Comparison of ENCODE assay signal across 15 cellular contexts in the genomic region with DNA sequence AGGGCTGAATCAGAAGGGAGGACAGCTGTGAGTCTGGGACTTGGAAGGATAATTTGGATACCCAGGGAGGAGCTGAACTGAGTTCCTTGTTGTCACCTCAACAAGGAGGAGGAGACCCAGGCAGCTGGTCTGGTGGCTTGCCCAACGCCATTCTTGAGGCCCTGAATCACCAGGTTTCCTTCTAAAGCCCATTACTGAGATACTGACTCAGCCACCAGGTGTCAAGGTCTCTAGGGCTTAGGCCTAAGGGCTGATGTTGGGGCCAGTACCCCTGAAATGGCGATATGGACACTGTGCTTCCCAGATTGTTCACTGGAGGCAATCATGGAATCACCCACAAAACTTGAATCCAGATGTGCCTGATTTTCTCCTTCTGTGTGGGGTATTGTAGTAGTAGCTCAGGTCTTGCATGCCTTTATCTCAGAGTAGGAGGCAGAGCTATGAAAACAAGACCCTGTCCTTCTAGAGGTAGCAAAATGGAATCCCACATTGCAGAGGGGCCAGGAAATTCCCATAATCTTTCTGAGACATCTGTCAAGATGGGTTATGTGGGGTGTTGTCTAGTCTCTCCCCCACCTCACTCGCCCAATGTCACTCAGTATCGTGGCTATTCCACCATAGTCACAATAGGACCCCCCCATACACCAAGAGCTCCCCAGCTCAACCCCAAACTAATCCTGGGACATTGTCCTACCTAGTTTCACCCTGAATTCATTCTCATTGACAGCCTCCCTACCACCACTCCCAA.
DNase-seq lines count a peak whose midpoint lies in the region; ATAC-seq and TF ChIP-seq lines count a peak whose summit lies in the region.
"Had no signal": no experiment of that assay in that cellular context is flagged by ENCODE, and none has a peak within 500 bp of the region (broad histone marks: within the 10 kb centered on the region; RNA-seq: fewer than 3 reads in every experiment).

No MANE protein-coding gene starts in this region.

- H3K4me1 Mint-ChIP-seq in stimulated activated naive CD8-positive, alpha-beta T cell treated with anti-CD3 and anti-CD28 coated beads, Interleukin-15, Interleukin-2, amounts not matched to agents 100 ng/mL and 50 ng/mL, for 24 hours (ENCODE audit: low read depth): peaks cover 26% of the 10 kb centered on the region

- H3K36me3 Mint-ChIP-seq in stimulated activated naive CD8-positive, alpha-beta T cell treated with anti-CD3 and anti-CD28 coated beads, Interleukin-15, Interleukin-2, amounts not matched to agents 100 ng/mL and 50 ng/mL, for 24 hours (ENCODE audit: low read depth): peaks cover 11% of the 10 kb centered on the region

- H3K27me3 Mint-ChIP-seq in stimulated activated naive CD8-positive, alpha-beta T cell treated with anti-CD3 and anti-CD28 coated beads, Interleukin-15, Interleukin-2, amounts not matched to agents 100 ng/mL and 50 ng/mL, for 24 hours: peaks cover 5% of the 10 kb centered on the region
- H3K27me3 Mint-ChIP-seq: activated CD4-positive, alpha-beta T cell treated with anti-CD3 and anti-CD28 coated beads for 36 hours had no signal

- no peak for DNase-seq in stimulated activated naive CD8-positive, alpha-beta T cell treated with anti-CD3 and anti-CD28 coated beads, Interleukin-15, Interleukin-2, amounts not matched to agents 100 U/mL and 50 U/mL, for 24 hours
- peak; percentile 13 for DNase-seq in RWPE1 (ENCODE audit: low spot score)
- peak; percentile 26 for DNase-seq in glomerular visceral epithelial cell (ENCODE audit: extremely low spot score)
- DNase-seq in Ammon's horn (ENCODE audit: low spot score): no peak
- DNase-seq in activated CD8-positive, alpha-beta memory T cell treated with anti-CD3 and anti-CD28 coated beads, Interleukin-2, amount 50 U/mL, for 48 hours: no peak
- DNase-seq in inferior parietal cortex (ENCODE audit: extremely low spot score): no peak
- DNase-seq: activated CD4-positive, alpha-beta T cell treated with anti-CD3 and anti-CD28 coated beads for 36 hours; activated effector memory CD4-positive, alpha-beta T cell treated with anti-CD3 and anti-CD28 coated beads, Interleukin-2, amount 50 U/mL, for 16 hours; BE2C; NCI-H1092 treated with DMSO at 0.1 percent for 48 hours; NCI-H526 treated with DMSO at 0.1 percent for 48 hours; nucleus accumbens had no signal

- CTCF ChIA-PET in RWPE1 (lab: Yijun Ruan, JAX): interaction anchor here (0.7 kb wide), 1 partner anchor 30 kb away, joined by 3 read pairs; no protein-coding TSS in a partner anchor

- peak overlapping the region; percentile 8 for H3K27ac Mint-ChIP-seq in stimulated activated naive CD8-positive, alpha-beta T cell treated with anti-CD3 and anti-CD28 coated beads, Interleukin-15, Interleukin-2, amounts not matched to agents 100 ng/mL and 50 ng/mL, for 24 hours
- H3K27ac Mint-ChIP-seq: activated CD4-positive, alpha-beta T cell treated with anti-CD3 and anti-CD28 coated beads for 36 hours had no signal

- no peak for TF ChIP-seq CTCF in RWPE1 (conservative IDR thresholded peaks at IDR 0.05; ENCODE audit: low read depth)

- no peaks in the 10 kb centered on the region for H3K9me3 Mint-ChIP-seq in stimulated activated naive CD8-positive, alpha-beta T cell treated with anti-CD3 and anti-CD28 coated beads, Interleukin-15, Interleukin-2, amounts not matched to agents 100 ng/mL and 50 ng/mL, for 24 hours

- POLR2A ChIA-PET in RWPE1 (lab: Yijun Ruan, JAX; ENCODE audit: low non-redundant PET): no interaction called here

- H3K4me3 Mint-ChIP-seq in stimulated activated naive CD8-positive, alpha-beta T cell treated with anti-CD3 and anti-CD28 coated beads, Interleukin-15, Interleukin-2, amounts not matched to agents 100 ng/mL and 50 ng/mL, for 24 hours: no peak overlapping the region
- H3K4me3 Mint-ChIP-seq: activated CD4-positive, alpha-beta T cell treated with anti-CD3 and anti-CD28 coated beads for 36 hours had no signal

- no peak overlapping the region for H3K27ac ChIP-seq in RWPE1
- H3K27ac ChIP-seq: SK-N-MC had no signal

- ATAC-seq in stimulated activated naive CD8-positive, alpha-beta T cell treated with anti-CD3 and anti-CD28 coated beads, Interleukin-15, Interleukin-2, amounts not matched to agents 100 U/mL and 50 U/mL, for 24 hours: no peak
- ATAC-seq in GM19351 (IDR thresholded peaks at IDR 0.05; ENCODE audit: unreplicated experiment): no peak
- ATAC-seq: activated CD4-positive, alpha-beta T cell treated with anti-CD3 and anti-CD28 coated beads for 36 hours had no signal

Comparison
In these comparisons a context has a peak if more than half of its experiments do, and no peak if none do; other contexts are left out.
1. DNase-seq: peak in RWPE1 (single experiment) and glomerular visceral epithelial cell (single experiment); none in stimulated activated naive CD8-positive, alpha-beta T cell treated with anti-CD3 and anti-CD28 coated beads, Interleukin-15, Interleukin-2, amounts not matched to agents 100 U/mL and 50 U/mL, for 24 hours (single experiment), Ammon's horn (single experiment), activated CD8-positive, alpha-beta memory T cell treated with anti-CD3 and anti-CD28 coated beads, Interleukin-2, amount 50 U/mL, for 48 hours (single experiment) and inferior parietal cortex (single experiment).